13 cellular contexts compared by ENCODE assay signal in the genomic region with DNA sequence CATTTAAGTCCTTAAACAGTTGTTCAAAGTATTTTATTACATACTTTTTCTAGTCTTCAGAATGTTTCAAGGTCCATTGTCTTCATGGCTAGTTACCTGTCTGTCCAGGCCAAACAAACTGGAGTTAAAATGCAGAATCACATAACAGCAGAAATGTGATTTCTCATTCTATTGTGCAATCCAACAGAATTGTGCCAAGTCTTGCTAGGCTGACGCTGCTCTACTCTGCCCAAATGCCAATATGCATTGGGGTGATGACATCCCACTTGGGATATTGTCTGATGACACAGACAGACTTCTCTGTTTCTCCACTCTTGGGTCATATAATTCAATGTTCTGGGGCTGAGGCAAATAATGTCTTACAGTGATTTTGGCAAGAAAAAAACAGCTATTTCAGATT. TPM values are rescaled to one million over a fixed set of nuclear protein-coding genes. Genes with fewer than 3 reads are reported as not detected.
A peak's percentile ranks its signal among the peaks of the same experiment; 100 is the strongest.
DNase-seq lines count a peak whose midpoint lies in the region; ATAC-seq and TF ChIP-seq lines count a peak whose summit lies in the region.
"Had no signal": no experiment of that assay in that cellular context is flagged by ENCODE, and none has a peak within 500 bp of the region (broad histone marks: within the 10 kb centered on the region; RNA-seq: fewer than 3 reads in every experiment).

No MANE protein-coding gene starts in this region.

- peak; percentile 71 for ATAC-seq in omental fat pad (ENCODE audit: low FRiP score)
- ATAC-seq in stimulated activated naive B cell treated with anti-CD40 and anti-IgM and Interleukin-4, amounts not matched to agents 10 μg/mL and 1 μg/mL and 100 μg/mL, for 72 hours (replicated peaks): no peak
- ATAC-seq in activated T-cell treated with anti-CD3 and anti-CD28 coated beads, Interleukin-2, amount 50 U/mL, for 4 hours: no peak
- no peak for ATAC-seq in GM18907 (IDR thresholded peaks at IDR 0.05; ENCODE audit: unreplicated experiment)
- ATAC-seq: CD8-positive, alpha-beta T cell; stimulated activated naive CD8-positive, alpha-beta T cell treated with anti-CD3 and anti-CD28 coated beads, Interleukin-15, Interleukin-2, amounts not matched to agents 100 U/mL and 50 U/mL, for 24 hours had no signal

- peaks cover 14 to 17% of the 10 kb centered on the region in 2 donors for H3K36me3 Mint-ChIP-seq in stimulated activated naive B cell treated with anti-CD40 and anti-IgM and Interleukin-4, amounts not matched to agents 10 μg/mL and 1 μg/mL and 100 μg/mL, for 72 hours
- H3K36me3 Mint-ChIP-seq in activated T-cell treated with anti-CD3 and anti-CD28 coated beads, Interleukin-2, amount 50 U/mL, for 4 hours (ENCODE audit: insufficient read depth): peaks cover 18% of the 10 kb centered on the region

- no peak overlapping the region for H3K27ac Mint-ChIP-seq in stimulated activated naive B cell treated with anti-CD40 and anti-IgM and Interleukin-4, amounts not matched to agents 10 μg/mL and 1 μg/mL and 100 μg/mL, for 72 hours
- H3K27ac Mint-ChIP-seq: CD8-positive, alpha-beta T cell had no signal

- DNase-seq in AG10803 (ENCODE audit: low read depth): peak; percentile 92
- DNase-seq in NCI-H460 (ENCODE audit: extremely low read depth, low read depth): peak; percentile 86
- peak; percentile 92 for DNase-seq in fibroblast of pulmonary artery (ENCODE audit: low read depth)
- no peak for DNase-seq in omental fat pad (ENCODE audit: low spot score)
- DNase-seq in stimulated activated naive B cell treated with anti-CD40 and anti-IgM and Interleukin-4, amounts not matched to agents 10 μg/mL and 1 μg/mL and 100 μg/mL, for 72 hours: no peak
- no peak for DNase-seq in activated T-cell treated with anti-CD3 and anti-CD28 coated beads, Interleukin-2, amount 50 U/mL, for 4 hours
- no peak for DNase-seq in ureter (ENCODE audit: low spot score)
- DNase-seq: CD8-positive, alpha-beta T cell; colonic mucosa; NCI-H2081 treated with DMSO at 0.1 percent for 48 hours; stimulated activated naive CD8-positive, alpha-beta T cell treated with anti-CD3 and anti-CD28 coated beads, Interleukin-15, Interleukin-2, amounts not matched to agents 100 U/mL and 50 U/mL, for 24 hours had no signal

- H3K4me3 ChIP-seq in AG10803 (ENCODE audit: low read length): no peak overlapping the region
- H3K4me3 ChIP-seq in fibroblast of pulmonary artery (replicated peaks; ENCODE audit: low read depth, low read length): no peak overlapping the region
- H3K4me3 ChIP-seq: colonic mucosa, HAP-1 had no signal

- TF ChIP-seq CTCF in AG10803 (conservative IDR thresholded peaks at IDR 0.05; ENCODE audit: low read length) (no peak), fibroblast of pulmonary artery (IDR thresholded peaks at IDR 0.05; ENCODE audit: low read length, missing control alignments) (no peak), omental fat pad (IDR thresholded peaks at IDR 0.05) (no peak)

- no peak overlapping the region for H3K4me3 Mint-ChIP-seq in stimulated activated naive B cell treated with anti-CD40 and anti-IgM and Interleukin-4, amounts not matched to agents 10 μg/mL and 1 μg/mL and 100 μg/mL, for 72 hours
- H3K4me3 Mint-ChIP-seq in activated T-cell treated with anti-CD3 and anti-CD28 coated beads, Interleukin-2, amount 50 U/mL, for 4 hours: no peak overlapping the region
- H3K4me3 Mint-ChIP-seq: CD8-positive, alpha-beta T cell had no signal

- H3K4me1 Mint-ChIP-seq in stimulated activated naive B cell treated with anti-CD40 and anti-IgM and Interleukin-4, amounts not matched to agents 10 μg/mL and 1 μg/mL and 100 μg/mL, for 72 hours: peaks cover 0 to 2% of the 10 kb centered on the region in 2 donors
- H3K4me1 Mint-ChIP-seq in activated T-cell treated with anti-CD3 and anti-CD28 coated beads, Interleukin-2, amount 50 U/mL, for 4 hours (ENCODE audit: low read depth): peaks cover 4% of the 10 kb centered on the region

- H3K27me3 Mint-ChIP-seq in stimulated activated naive B cell treated with anti-CD40 and anti-IgM and Interleukin-4, amounts not matched to agents 10 μg/mL and 1 μg/mL and 100 μg/mL, for 72 hours: no peaks in the 10 kb centered on the region
- no peaks in the 10 kb centered on the region for H3K27me3 Mint-ChIP-seq in activated T-cell treated with anti-CD3 and anti-CD28 coated beads, Interleukin-2, amount 50 U/mL, for 4 hours (ENCODE audit: low read depth)

- no peaks in the 10 kb centered on the region for H3K9me3 Mint-ChIP-seq in stimulated activated naive B cell treated with anti-CD40 and anti-IgM and Interleukin-4, amounts not matched to agents 10 μg/mL and 1 μg/mL and 100 μg/mL, for 72 hours
- no peaks in the 10 kb centered on the region for H3K9me3 Mint-ChIP-seq in activated T-cell treated with anti-CD3 and anti-CD28 coated beads, Interleukin-2, amount 50 U/mL, for 4 hours
- H3K9me3 Mint-ChIP-seq: CD8-positive, alpha-beta T cell had no signal

RNA-seq across cellular contexts. Expression of gene SLC22A5, which starts 5.2 kb away (rescaled TPM):
- 16.1 and 19.4 TPM in 2 replicates for total RNA-seq in NCI-H460 (2014; rRNA removed; shearing (Covaris generic))
- polyA plus RNA-seq in NCI-H460 (2014; cell fraction: nucleus; rRNA removed): 21.6 and 31.2 TPM in 2 replicates
- total RNA-seq in omental fat pad (10 to 100 TPM in 3 of 4 donors, 1 to 10 TPM in 1; 7.6 to 38.7 (median 28.6) TPM), ureter (23.2 TPM)
- total RNA-seq in activated T-cell treated with anti-CD3 and anti-CD28 coated beads, Interleukin-2, amount 50 U/mL, for 4 hours: 1 to 10 TPM; 4.4 to 6.3 (median 5.7) TPM

Comparison
In these comparisons a context has a peak if more than half of its experiments do, and no peak if none do; other contexts are left out.
1. DNase-seq: peak in AG10803 (single experiment), NCI-H460 (single experiment) and fibroblast of pulmonary artery (single experiment); none in omental fat pad (single experiment), stimulated activated naive B cell treated with anti-CD40 and anti-IgM and Interleukin-4, amounts not matched to agents 10 μg/mL and 1 μg/mL and 100 μg/mL, for 72 hours (single experiment), activated T-cell treated with anti-CD3 and anti-CD28 coated beads, Interleukin-2, amount 50 U/mL, for 4 hours (single experiment) and ureter (single experiment).